ENCODE assay signal across 16 cellular contexts in genomic region chr2:72140621-72140960, GRCh38.
"Had no signal": no experiment of that assay in that cellular context is flagged by ENCODE, and none has a peak within 500 bp of the region (broad histone marks: within the 10 kb centered on the region; RNA-seq: fewer than 3 reads in every experiment).

No MANE protein-coding gene starts in this region.

- H3K27ac ChIP-seq: body of pancreas, esophagus squamous epithelium, left ventricle myocardium inferior, psoas muscle, sigmoid colon had no signal

- H3K36me3 Mint-ChIP-seq: activated naive CD8-positive, alpha-beta T cell; memory B cell; stimulated activated memory B cell treated with anti-CD40 and anti-IgM and Interleukin-4, amounts not matched to agents 10 μg/mL and 1 μg/mL and 100 μg/mL, for 72 hours had no signal

- H3K4me3 Mint-ChIP-seq: activated naive CD8-positive, alpha-beta T cell; memory B cell; nephron; stimulated activated memory B cell treated with anti-CD40 and anti-IgM and Interleukin-4, amounts not matched to agents 10 μg/mL and 1 μg/mL and 100 μg/mL, for 72 hours had no signal

- H3K4me3 ChIP-seq: body of pancreas, esophagus squamous epithelium, left ventricle myocardium inferior, psoas muscle, sigmoid colon had no signal

- H3K9me3 Mint-ChIP-seq: memory B cell; nephron; stimulated activated memory B cell treated with anti-CD40 and anti-IgM and Interleukin-4, amounts not matched to agents 10 μg/mL and 1 μg/mL and 100 μg/mL, for 72 hours had no signal

- H3K27ac Mint-ChIP-seq: activated naive CD8-positive, alpha-beta T cell; memory B cell; nephron; stimulated activated memory B cell treated with anti-CD40 and anti-IgM and Interleukin-4, amounts not matched to agents 10 μg/mL and 1 μg/mL and 100 μg/mL, for 72 hours had no signal

- H3K9me3 ChIP-seq: body of pancreas, esophagus squamous epithelium, left ventricle myocardium inferior, psoas muscle, sigmoid colon had no signal

- DNase-seq: activated CD4-positive, alpha-beta T cell treated with anti-CD3 and anti-CD28 coated beads, Interleukin-2, amount 50 U/mL, for 4 hours; activated T-cell treated with anti-CD3 and anti-CD28 coated beads, Interleukin-2, amount 50 U/mL, for 1 hour; amniotic stem cell; central memory CD4-positive, alpha-beta T cell; effector CD8-positive, alpha-beta T cell; esophagus squamous epithelium; hippocampal formation; psoas muscle; sigmoid colon; trophoblast cell had no signal

- ATAC-seq: body of pancreas; psoas muscle; stimulated activated memory B cell treated with anti-CD40 and anti-IgM and Interleukin-4, amounts not matched to agents 10 μg/mL and 1 μg/mL and 100 μg/mL, for 72 hours had no signal

- H3K36me3 ChIP-seq: esophagus squamous epithelium, left ventricle myocardium inferior, sigmoid colon had no signal
